Comparison of ENCODE assay signal across 8 cellular contexts in the genomic region with DNA sequence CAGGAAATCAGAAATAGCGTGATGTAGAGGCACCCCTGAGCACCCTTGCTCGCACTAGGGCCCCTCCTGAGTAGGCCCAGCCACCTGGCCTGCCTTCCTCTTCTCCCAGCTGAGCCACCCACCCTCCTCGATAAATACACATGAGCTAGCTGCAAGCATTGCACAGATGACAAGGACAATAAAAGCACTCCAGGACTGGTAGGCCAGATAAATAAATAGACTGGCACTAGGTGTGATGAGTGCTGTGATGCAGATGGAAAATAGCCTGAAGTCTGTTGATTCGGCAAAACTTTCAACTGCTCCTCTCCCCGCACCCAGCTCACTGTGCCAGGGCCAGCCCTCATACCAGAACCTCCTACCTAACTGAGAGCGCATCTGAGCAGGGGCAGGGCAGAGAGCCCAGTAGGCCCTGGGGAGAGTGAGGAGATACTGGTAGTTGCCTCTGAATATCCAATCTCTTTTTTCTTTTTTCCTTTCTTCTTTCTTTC. TPM values are rescaled to one million over a fixed set of nuclear protein-coding genes. Genes with fewer than 3 reads are reported as not detected.
DNase-seq lines count a peak whose midpoint lies in the region; ATAC-seq, FAIRE-seq and TF ChIP-seq lines count a peak whose summit lies in the region.

No MANE protein-coding gene starts in this region.

- H3K36me3 Mint-ChIP-seq in central memory CD8-positive, alpha-beta T cell (ENCODE audit: insufficient read depth) = peaks cover 1% of the 10 kb centered on the region

- CTCF ChIA-PET in GM10248 (lab: Yijun Ruan, JAX) = interaction anchor here (1.3 kb wide), 1 partner anchor 91 kb away, joined by 3 read pairs; no protein-coding TSS in a partner anchor

- H3K27ac Mint-ChIP-seq in central memory CD8-positive, alpha-beta T cell (ENCODE audit: low read depth) = peak overlapping the region; percentile 99

- ATAC-seq in central memory CD8-positive, alpha-beta T cell (replicated peaks; ENCODE audit: extremely low read depth, poor library complexity, severe bottlenecking) = no peak
- no peak for ATAC-seq in GM21528 (IDR thresholded peaks at IDR 0.05; ENCODE audit: low FRiP score, unreplicated experiment)

- no peaks in the 10 kb centered on the region for H3K27me3 ChIP-seq in rectal smooth muscle tissue (ENCODE audit: control insufficient read depth, insufficient read depth, low read length)

- no peak overlapping the region for H3K4me3 Mint-ChIP-seq in central memory CD8-positive, alpha-beta T cell

- no peaks in the 10 kb centered on the region for H3K27me3 Mint-ChIP-seq in central memory CD8-positive, alpha-beta T cell

- H3K4me3 ChIP-seq in rectal smooth muscle tissue (ENCODE audit: low read length) = peak overlapping the region; percentile 7

- H3K36me3 ChIP-seq in rectal smooth muscle tissue (ENCODE audit: control insufficient read depth, insufficient read depth, low read length) = no peaks in the 10 kb centered on the region

- H3K9ac ChIP-seq in rectal smooth muscle tissue (ENCODE audit: low read length) = no peak overlapping the region

- TF ChIP-seq POLR2A in GM12891 (IDR thresholded peaks at IDR 0.05; ENCODE audit: low read depth, low read length) = no peak

- DNase-seq in GM12891 (ENCODE audit: insufficient read length, low spot score) (no peak), NCI-H2029 treated with DMSO at 0.1 percent for 48 hours (lab: John Stamatoyannopoulos, UW) (peak; percentile 75), hippocampal formation (lab: John Stamatoyannopoulos, UW) (no peak), GM10248 (ENCODE audit: extremely low spot score) (no peak), caudate nucleus (lab: John Stamatoyannopoulos, UW) (no peak)
- DNase-seq in central memory CD8-positive, alpha-beta T cell (ENCODE audit: low spot score in 2 of 2) = no peak

- TF ChIP-seq CTCF in GM10248 (IDR thresholded peaks at IDR 0.05; ENCODE audit: control extremely low read depth, extremely low read depth, low read depth, missing control alignments) = no peak

- H3K9me3 Mint-ChIP-seq in central memory CD8-positive, alpha-beta T cell = no peaks in the 10 kb centered on the region

- no peaks in the 10 kb centered on the region for H3K4me1 ChIP-seq in rectal smooth muscle tissue (ENCODE audit: control insufficient read depth, insufficient read depth, low read length)

- no peak overlapping the region for H3K27ac ChIP-seq in rectal smooth muscle tissue (ENCODE audit: low read depth, low read length)
- H3K27ac ChIP-seq in caudate nucleus (ENCODE audit: low read depth, low read length) = no peak overlapping the region

- FAIRE-seq in GM12891 (lab: Jason Lieb, UNC) = peak; percentile 88

- POLR2A ChIA-PET in GM10248 (lab: Yijun Ruan, JAX) = no interaction called here

- peaks cover 34% of the 10 kb centered on the region for H3K4me1 Mint-ChIP-seq in central memory CD8-positive, alpha-beta T cell

TF ChIP-seq in GM12891, 5 proteins besides CTCF, POLR2A, EP300 and RAD21:
- TF ChIP-seq POU2F2 (IDR thresholded peaks at IDR 0.05; ENCODE audit: low read depth, low read length) = no peak
- no peak for TF ChIP-seq PAX5 (IDR thresholded peaks at IDR 0.05; ENCODE audit: insufficient read depth, low read length, severe bottlenecking)
- no peak for TF ChIP-seq POLR2AphosphoS5 (IDR thresholded peaks at IDR 0.05; ENCODE audit: low read depth, low read length)
- no peak for TF ChIP-seq TAF1 (IDR thresholded peaks at IDR 0.05; ENCODE audit: low read depth, low read length)
- TF ChIP-seq SPI1 (IDR thresholded peaks at IDR 0.05; ENCODE audit: low read depth, low read length) = peak; percentile 18; the same call in 1 of the 2 replicates
TF ChIP-seq in GM12891: peak in this region for 1.

RNA-seq across cellular contexts. Expression of gene GPI, which starts 54.5 kb away (rescaled TPM):
- polyA plus RNA-seq in GM12891 (2012; ENCODE audit: low read depth, missing spikeins) = 496 TPM

RNA-seq across cellular contexts. Expression of gene GARRE1, which starts 56.2 kb away (rescaled TPM):
- polyA plus RNA-seq in GM12891 (2012; ENCODE audit: low read depth, missing spikeins) = 3.8 TPM
